In the genomic region with DNA sequence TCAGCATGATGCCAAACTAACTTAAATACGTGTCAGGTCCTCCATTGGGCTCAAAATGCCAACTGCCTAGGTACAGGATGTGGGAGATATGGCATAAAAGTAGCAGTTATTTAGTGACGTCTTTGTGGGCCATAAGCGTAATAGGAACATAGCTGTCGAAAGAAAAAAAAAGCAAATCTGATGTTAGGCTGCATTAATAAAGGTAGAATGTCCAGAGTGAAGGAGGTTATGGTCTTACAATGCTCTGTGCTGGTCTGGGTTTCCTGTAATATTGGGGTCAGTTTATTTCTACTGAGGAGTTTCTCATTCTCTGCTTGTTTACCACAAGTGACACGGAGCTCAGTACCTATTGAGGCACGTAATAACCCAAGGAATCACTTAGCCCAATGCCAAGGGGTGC, we compare ENCODE assay signal across 28 cellular contexts. TPM values are rescaled to one million over a fixed set of nuclear protein-coding genes. Genes with fewer than 3 reads are reported as not detected.
"Had no signal": no experiment of that assay in that cellular context is flagged by ENCODE, and none has a peak within 500 bp of the region (broad histone marks: within the 10 kb centered on the region; RNA-seq: fewer than 3 reads in every experiment).

No MANE protein-coding gene starts in this region.

- H3K4me3 Mint-ChIP-seq: activated CD8-positive, alpha-beta memory T cell treated with anti-CD3 and anti-CD28 coated beads, Interleukin-2, amount 10 ng/mL, durations not matched to agents 7 days and 5 days; activated naive CD8-positive, alpha-beta T cell treated with anti-CD3 and anti-CD28 coated beads, Interleukin-2, amount 50 U/mL, for 24 hours; activated T-cell treated with anti-CD3 and anti-CD28 coated beads, Interleukin-2, amount 50 U/mL, for 24 hours; T-helper 2 cell treated with Interferon-gamma antibody and Interleukin-4, amounts not matched to agents 5 μg/mL and 100 μg/mL, for 36 hours had no signal

- H3K4me1 Mint-ChIP-seq: activated CD8-positive, alpha-beta memory T cell treated with anti-CD3 and anti-CD28 coated beads, Interleukin-2, amount 10 ng/mL, durations not matched to agents 7 days and 5 days; activated naive CD8-positive, alpha-beta T cell treated with anti-CD3 and anti-CD28 coated beads, Interleukin-2, amount 50 U/mL, for 24 hours had no signal

- H3K27me3 Mint-ChIP-seq: activated CD8-positive, alpha-beta memory T cell treated with anti-CD3 and anti-CD28 coated beads, Interleukin-2, amount 10 ng/mL, durations not matched to agents 7 days and 5 days; activated naive CD8-positive, alpha-beta T cell treated with anti-CD3 and anti-CD28 coated beads, Interleukin-2, amount 50 U/mL, for 24 hours; activated T-cell treated with anti-CD3 and anti-CD28 coated beads, Interleukin-2, amount 50 U/mL, for 24 hours had no signal

- H3K36me3 ChIP-seq: brain microvascular endothelial cell, cardiac muscle cell had no signal

- H3K9me3 Mint-ChIP-seq: activated naive CD4-positive, alpha-beta T cell treated with anti-CD3 and anti-CD28 coated beads, Interleukin-2, amount 50 U/mL, for 72 hours; activated naive CD8-positive, alpha-beta T cell treated with anti-CD3 and anti-CD28 coated beads, Interleukin-2, amount 50 U/mL, for 24 hours; activated T-cell treated with anti-CD3 and anti-CD28 coated beads, Interleukin-2, amount 50 U/mL, for 24 hours; T-helper 2 cell treated with Interferon-gamma antibody and Interleukin-4, amounts not matched to agents 5 μg/mL and 100 μg/mL, for 36 hours had no signal

- H3K27ac ChIP-seq: brain microvascular endothelial cell, cardiac muscle cell, SK-N-MC had no signal

- H3K27me3 ChIP-seq: brain microvascular endothelial cell, cardiac muscle cell had no signal

- ATAC-seq: activated CD8-positive, alpha-beta memory T cell treated with anti-CD3 and anti-CD28 coated beads, Interleukin-2, amount 10 ng/mL, durations not matched to agents 7 days and 5 days; activated naive CD4-positive, alpha-beta T cell treated with anti-CD3 and anti-CD28 coated beads, Interleukin-2, amount 50 U/mL, for 72 hours; activated naive CD8-positive, alpha-beta T cell treated with anti-CD3 and anti-CD28 coated beads, Interleukin-2, amount 50 U/mL, for 24 hours had no signal

- H3K36me3 Mint-ChIP-seq: activated CD8-positive, alpha-beta memory T cell treated with anti-CD3 and anti-CD28 coated beads, Interleukin-2, amount 10 ng/mL, durations not matched to agents 7 days and 5 days; activated naive CD4-positive, alpha-beta T cell treated with anti-CD3 and anti-CD28 coated beads, Interleukin-2, amount 50 U/mL, for 72 hours had no signal

- H3K27ac Mint-ChIP-seq: activated CD8-positive, alpha-beta memory T cell treated with anti-CD3 and anti-CD28 coated beads, Interleukin-2, amount 10 ng/mL, durations not matched to agents 7 days and 5 days; activated naive CD4-positive, alpha-beta T cell treated with anti-CD3 and anti-CD28 coated beads, Interleukin-2, amount 50 U/mL, for 72 hours; activated naive CD8-positive, alpha-beta T cell treated with anti-CD3 and anti-CD28 coated beads, Interleukin-2, amount 50 U/mL, for 24 hours; activated T-cell treated with anti-CD3 and anti-CD28 coated beads, Interleukin-2, amount 50 U/mL, for 24 hours; T-helper 2 cell treated with Interferon-gamma antibody and Interleukin-4, amounts not matched to agents 5 μg/mL and 100 μg/mL, for 36 hours had no signal

- H3K4me3 ChIP-seq: cardiac muscle cell, SK-N-MC had no signal

- DNase-seq: activated CD4-positive, alpha-beta T cell treated with anti-CD3 and anti-CD28 coated beads for 48 hours; activated CD4-positive, alpha-beta T cell treated with anti-CD3 and anti-CD28 coated beads, Interleukin-2, amount 50 U/mL, for 48 hours; activated CD4-positive, CD25-positive, alpha-beta regulatory T cell treated with anti-CD3 and anti-CD28 coated beads, Interleukin-2, amount 50 U/mL, for 72 hours; activated CD8-positive, alpha-beta memory T cell treated with anti-CD3 and anti-CD28 coated beads, Interleukin-2, amount 10 ng/mL, durations not matched to agents 7 days and 5 days; activated effector memory CD4-positive, alpha-beta T cell treated with anti-CD3 and anti-CD28 coated beads, Interleukin-2, amount 50 U/mL, for 16 hours; activated naive CD4-positive, alpha-beta T cell treated with Interleukin-2 at 50 U/mL for 16 hours; activated naive CD8-positive, alpha-beta T cell treated with anti-CD3 and anti-CD28 coated beads, Interleukin-2, amount 50 U/mL, for 24 hours; activated T-cell treated with anti-CD3 and anti-CD28 coated beads, Interleukin-2, amount 50 U/mL, for 24 hours; amniotic stem cell; brain microvascular endothelial cell; Karpas-422; MM.1S; NCI-H1105; NCI-H1436; NCI-H1694 treated with DMSO at 0.1 percent for 48 hours; NCI-H2029 treated with DMSO at 0.1 percent for 48 hours; NCI-H345; NCI-H510A; NCI-H526 treated with DMSO at 0.1 percent for 48 hours; NCI-H82; SW 1271 had no signal

RNA-seq across cellular contexts. Expression of gene SYNPO, which starts 33.4 kb away (rescaled TPM):
- total RNA-seq: T-helper 1 cell treated with Interleukin-12 subunit alpha and Interleukin-12 subunit beta and Interleukin-4 antibody, amounts not matched to agents 30 ng/mL and 1 ng/mL, for 36 hours had no signal

RNA-seq across cellular contexts. Expression of gene MYOZ3, which starts 53.9 kb away (rescaled TPM):
- total RNA-seq: activated CD8-positive, alpha-beta memory T cell treated with anti-CD3 and anti-CD28 coated beads, Interleukin-2, amount 10 ng/mL, durations not matched to agents 7 days and 5 days; OCI-LY7; RPMI7951; T-helper 1 cell treated with Interleukin-12 subunit alpha and Interleukin-12 subunit beta and Interleukin-4 antibody, amounts not matched to agents 30 ng/mL and 1 ng/mL, for 36 hours had no signal
